ENCODE assay signal across 16 cellular contexts in the genomic region with DNA sequence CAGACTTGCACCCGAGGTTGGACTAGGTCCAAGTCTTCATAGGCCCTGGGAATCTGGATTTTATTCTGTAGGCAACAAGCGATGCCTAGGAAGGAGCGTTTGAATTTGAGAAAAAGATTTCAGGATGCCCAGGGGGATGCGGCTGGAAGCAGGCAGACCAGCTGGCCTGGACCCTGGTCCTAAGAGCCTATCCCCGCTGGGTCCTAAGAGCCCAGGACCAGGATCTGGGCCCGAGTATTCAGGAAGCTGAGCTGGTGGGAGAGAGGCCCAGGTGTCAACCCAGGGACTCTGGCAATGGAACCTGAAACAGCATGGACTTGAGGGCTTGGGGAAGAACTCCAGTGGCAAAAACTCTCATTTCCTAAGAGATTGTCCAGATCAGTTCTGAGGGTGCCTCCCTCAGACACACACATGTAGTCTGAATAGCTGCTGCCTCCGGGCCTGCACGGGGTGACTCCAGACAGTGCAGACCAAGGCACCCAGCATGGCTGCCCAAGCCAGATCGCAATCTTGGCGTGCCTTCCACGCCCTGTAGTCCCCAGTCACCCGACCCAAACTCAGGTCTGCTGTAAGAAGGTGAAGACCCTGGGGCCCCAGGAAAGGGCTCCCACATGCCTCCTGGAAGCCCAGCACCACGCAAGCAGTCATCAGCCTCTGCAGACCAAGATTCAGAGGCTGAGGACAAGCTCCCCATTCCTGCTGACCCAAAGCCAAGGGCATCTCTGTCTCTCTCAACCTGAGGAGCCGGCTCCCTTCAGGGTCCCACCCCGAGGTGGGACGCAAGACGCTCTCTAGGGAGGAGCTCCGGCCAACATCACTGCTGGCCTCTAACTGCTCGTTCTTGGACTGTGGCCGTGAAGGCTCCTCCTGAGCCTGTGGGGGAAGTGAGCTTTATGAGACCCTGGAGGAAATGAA. TPM values are rescaled to one million over a fixed set of nuclear protein-coding genes. Genes with fewer than 3 reads are reported as not detected.
A peak's percentile ranks its signal among the peaks of the same experiment; 100 is the strongest.
DNase-seq lines count a peak whose midpoint lies in the region; ATAC-seq, FAIRE-seq and TF ChIP-seq lines count a peak whose summit lies in the region.
"Had no signal": no experiment of that assay in that cellular context is flagged by ENCODE, and none has a peak within 500 bp of the region (broad histone marks: within the 10 kb centered on the region; RNA-seq: fewer than 3 reads in every experiment).

No MANE protein-coding gene starts in this region.

- peak overlapping the region; percentile 100 for H3K27ac ChIP-seq in BLaER1
- peak overlapping the region; percentile 75 for H3K27ac ChIP-seq in Panc1 (ENCODE audit: low read length)
- H3K27ac ChIP-seq in right atrium auricular region: peak overlapping the region; percentile 81 to 86
- H3K27ac ChIP-seq in trophoblast cell (ENCODE audit: low read depth, low read length): no peak overlapping the region

- peaks cover 6% of the 10 kb centered on the region for H3K79me2 ChIP-seq in trophoblast cell (ENCODE audit: control insufficient read depth, insufficient read depth, low read length, poor library complexity)

- H3K79me1 ChIP-seq in trophoblast cell (ENCODE audit: low read length): no peaks in the 10 kb centered on the region

- intact Hi-C loops in Panc1 (cut with micrococcal nuclease; ENCODE audit: unreplicated experiment): no loop called here
- intact Hi-C loops in activated CD4-positive, alpha-beta T cell treated with anti-CD3 and anti-CD28 coated beads, Interleukin-2, amount 10 ng/mL, durations not matched to agents 24 days and 14 days (cut with micrococcal nuclease): no loop called here

- WGBS in trophoblast cell (ENCODE audit: extremely low coverage, insufficient coverage, insufficient read length): no CpG with 5 or more reads among the region's 20 CpGs

- H2BK5ac ChIP-seq in trophoblast cell (ENCODE audit: low read depth, low read length, poor library complexity): no peak overlapping the region

- CTCF ChIA-PET in Panc1 (lab: Charles Lee): no interaction called here

- no peak overlapping the region for H3K14ac ChIP-seq in trophoblast cell (ENCODE audit: low read length)

- in situ Hi-C loops in Panc1 (cut with HindIII; ENCODE audit: low pct_unique_long_range_greater_than_20kb, low sequenced_read_pairs): no loop called here

- H2BK120ac ChIP-seq in trophoblast cell (ENCODE audit: insufficient read depth, low read length, poor library complexity): no peak overlapping the region

- H3K23ac ChIP-seq in trophoblast cell (ENCODE audit: low read length): no peak overlapping the region

- H3K4me1 Mint-ChIP-seq in activated CD4-positive, alpha-beta T cell treated with anti-CD3 and anti-CD28 coated beads, Interleukin-2, amount 10 ng/mL, durations not matched to agents 24 days and 14 days: peaks cover 2% of the 10 kb centered on the region

- no peak overlapping the region for H2AK5ac ChIP-seq in trophoblast cell (ENCODE audit: low read length)

- H3K9ac ChIP-seq in BLaER1 (peak overlapping the region; percentile 92), trophoblast cell (ENCODE audit: low read length) (no peak overlapping the region)

- H3K27me3 ChIP-seq in BLaER1 (no peaks in the 10 kb centered on the region), Panc1 (ENCODE audit: control insufficient read depth, insufficient read depth, low read length) (no peaks in the 10 kb centered on the region), right atrium auricular region (no peaks in the 10 kb centered on the region), trophoblast cell (ENCODE audit: insufficient read depth, low read length) (no peaks in the 10 kb centered on the region)

- no peak overlapping the region for H3K4me3 Mint-ChIP-seq in activated CD4-positive, alpha-beta T cell treated with anti-CD3 and anti-CD28 coated beads, Interleukin-2, amount 10 ng/mL, durations not matched to agents 24 days and 14 days
- H3K4me3 Mint-ChIP-seq: brain; effector memory CD8-positive, alpha-beta T cell had no signal

- no TSS peak for BruUV-seq in Panc1 (replicated peaks; lab: Mats Ljungman, UMichigan)

- no peak overlapping the region for H4K91ac ChIP-seq in trophoblast cell (ENCODE audit: low read depth, low read length)

- H3K9me3 ChIP-seq in BLaER1: no peaks in the 10 kb centered on the region
- no peaks in the 10 kb centered on the region for H3K9me3 ChIP-seq in Panc1 (ENCODE audit: control insufficient read depth, insufficient read depth, low read depth, low read length)
- no peaks in the 10 kb centered on the region for H3K9me3 ChIP-seq in right atrium auricular region
- H3K9me3 ChIP-seq in trophoblast cell (ENCODE audit: insufficient read depth, low read depth, low read length): no peaks in the 10 kb centered on the region

- H3K36me3 ChIP-seq in BLaER1 (peaks cover 5% of the 10 kb centered on the region), Panc1 (ENCODE audit: control insufficient read depth, insufficient read depth, low read length) (no peaks in the 10 kb centered on the region), right atrium auricular region (peaks cover 2% of the 10 kb centered on the region), trophoblast cell (ENCODE audit: control insufficient read depth in 1 of 2, insufficient read depth in 2 of 2, low read length in 2 of 2) (peaks cover 34 to 51% of the 10 kb centered on the region in 2 experiments)

- TF ChIP-seq CTCF in Panc1 (IDR thresholded peaks at IDR 0.05): no peak
- no peak for TF ChIP-seq CTCF in right atrium auricular region (IDR thresholded peaks at IDR 0.05)

- FAIRE-seq in urothelium cell line (lab: Jason Lieb, UNC): no peak
- FAIRE-seq: kidney had no signal

- DNase-seq in Panc1 (ENCODE audit: low read depth, low spot score): no peak
- no peak for DNase-seq in right atrium auricular region (ENCODE audit: low spot score)
- DNase-seq in trophoblast cell: peak; percentile 38 to 53
- DNase-seq in urothelium cell line (ENCODE audit: low spot score): no peak
- no peak for DNase-seq in activated CD4-positive, alpha-beta T cell treated with anti-CD3 and anti-CD28 coated beads, Interleukin-2, amount 10 ng/mL, durations not matched to agents 24 days and 14 days
- DNase-seq in stimulated activated CD4-positive, alpha-beta T cell treated with anti-CD3 and anti-CD28 coated beads, Interleukin-15, amount 100 ng/mL, for 24 hours: no peak
- DNase-seq: activated CD4-positive, alpha-beta T cell treated with anti-CD3 and anti-CD28 coated beads, Interleukin-2, amount 50 U/mL, for 4 hours; DMS153; effector memory CD8-positive, alpha-beta T cell; kidney; stimulated activated CD4-positive, alpha-beta T cell treated with anti-CD3 and anti-CD28 coated beads, Interleukin-12 subunit alpha, Interleukin-12 subunit beta, amount 100 ng/mL, for 4 hours had no signal

- POLR2A ChIA-PET in Panc1 (lab: Charles Lee): interaction anchor here (0.6 kb wide), 2 partner anchors 34 to 89 kb away, joined by 3 to 13 read pairs; no protein-coding TSS in a partner anchor

- no peak overlapping the region for H2BK12ac ChIP-seq in trophoblast cell (ENCODE audit: low read length)

- ATAC-seq in Panc1: no peak
- no peak for ATAC-seq in HG03469 (IDR thresholded peaks at IDR 0.05; ENCODE audit: unreplicated experiment)
- ATAC-seq: effector memory CD8-positive, alpha-beta T cell; naive thymus-derived CD8-positive, alpha-beta T cell had no signal

- H3K4ac ChIP-seq in trophoblast cell (ENCODE audit: low read depth, low read length): peak overlapping the region; percentile 39

- peak overlapping the region; percentile 41 for H3K18ac ChIP-seq in trophoblast cell (ENCODE audit: low read length)

- H4K20me1 ChIP-seq in BLaER1: no peaks in the 10 kb centered on the region

- peak overlapping the region; percentile 54 for H3K4me3 ChIP-seq in BLaER1
- H3K4me3 ChIP-seq in Panc1 (ENCODE audit: low read depth in 2 of 2, low read length in 2 of 2): no peak overlapping the region
- H3K4me3 ChIP-seq in right atrium auricular region: no peak overlapping the region
- no peak overlapping the region for H3K4me3 ChIP-seq in trophoblast cell (ENCODE audit: low read depth, low read length)

- no peaks in the 10 kb centered on the region for H3K9me3 Mint-ChIP-seq in activated CD4-positive, alpha-beta T cell treated with anti-CD3 and anti-CD28 coated beads, Interleukin-2, amount 10 ng/mL, durations not matched to agents 24 days and 14 days
- H3K9me3 Mint-ChIP-seq: brain; effector memory CD8-positive, alpha-beta T cell; naive thymus-derived CD8-positive, alpha-beta T cell had no signal

- H3K27me3 Mint-ChIP-seq in activated CD4-positive, alpha-beta T cell treated with anti-CD3 and anti-CD28 coated beads, Interleukin-2, amount 10 ng/mL, durations not matched to agents 24 days and 14 days: no peaks in the 10 kb centered on the region
- H3K27me3 Mint-ChIP-seq: effector memory CD8-positive, alpha-beta T cell; naive thymus-derived CD8-positive, alpha-beta T cell had no signal

- H2AFZ ChIP-seq in trophoblast cell (ENCODE audit: insufficient read depth, low read length, poor library complexity): no peak overlapping the region

- H3K4me1 ChIP-seq in BLaER1 (peaks cover 100% of the 10 kb centered on the region), Panc1 (ENCODE audit: control insufficient read depth, insufficient read depth, low read length) (peaks cover 79% of the 10 kb centered on the region), right atrium auricular region (peaks cover 0 to 95% of the 10 kb centered on the region in 2 donors), trophoblast cell (ENCODE audit: control insufficient read depth in 1 of 2, insufficient read depth in 2 of 2, low read length in 2 of 2) (no peaks in the 10 kb centered on the region)

- H3K36me3 Mint-ChIP-seq in activated CD4-positive, alpha-beta T cell treated with anti-CD3 and anti-CD28 coated beads, Interleukin-2, amount 10 ng/mL, durations not matched to agents 24 days and 14 days (ENCODE audit: low read depth): peaks cover 2% of the 10 kb centered on the region
- H3K36me3 Mint-ChIP-seq: brain had no signal

- H4K8ac ChIP-seq in trophoblast cell (ENCODE audit: low read depth, low read length): no peak overlapping the region

- no peak overlapping the region for H4K12ac ChIP-seq in trophoblast cell (ENCODE audit: low read depth, low read length)

- no peak overlapping the region for H3K27ac Mint-ChIP-seq in activated CD4-positive, alpha-beta T cell treated with anti-CD3 and anti-CD28 coated beads, Interleukin-2, amount 10 ng/mL, durations not matched to agents 24 days and 14 days

- H3K4me2 ChIP-seq in BLaER1 (peak overlapping the region; percentile 96), trophoblast cell (ENCODE audit: low read length) (no peak overlapping the region)

RNA-seq across cellular contexts. Expression of a gene that starts 34.4 kb away (rescaled TPM):
- total RNA-seq in Panc1 (2021; ENCODE audit: unreplicated experiment) (152 TPM), right atrium auricular region (10 to 100 TPM; 52.0 to 57.7 TPM)
- 153 TPM for polyA plus RNA-seq in Panc1 (2012; ENCODE audit: insufficient read length)
- 231 and 244 TPM in 2 replicates for polyA plus RNA-seq in trophoblast cell (2013)
- total RNA-seq in activated CD4-positive, alpha-beta T cell treated with anti-CD3 and anti-CD28 coated beads, Interleukin-2, amount 10 ng/mL, durations not matched to agents 24 days and 14 days: 47.5 and 49.9 TPM in 2 replicates

RNA-seq across cellular contexts. Expression of a gene that starts 52.1 kb away (rescaled TPM):
- total RNA-seq in Panc1 (2021; ENCODE audit: unreplicated experiment) (not detected), right atrium auricular region (not detected)
- not detected for polyA plus RNA-seq in Panc1 (2012; ENCODE audit: insufficient read length)
- polyA plus RNA-seq in trophoblast cell (2013): not detected in 2 replicates
- total RNA-seq in activated CD4-positive, alpha-beta T cell treated with anti-CD3 and anti-CD28 coated beads, Interleukin-2, amount 10 ng/mL, durations not matched to agents 24 days and 14 days: not detected in 2 replicates
- total RNA-seq: kidney; naive thymus-derived CD8-positive, alpha-beta T cell; ureter had no signal
- polyA plus RNA-seq: naive thymus-derived CD8-positive, alpha-beta T cell had no signal

Comparison
In these comparisons a context has a peak if more than half of its experiments do, and no peak if none do; other contexts are left out.
1. DNase-seq: peak in trophoblast cell (2 of 2); none in Panc1 (single experiment), right atrium auricular region (single experiment), urothelium cell line (single experiment), activated CD4-positive, alpha-beta T cell treated with anti-CD3 and anti-CD28 coated beads, Interleukin-2, amount 10 ng/mL, durations not matched to agents 24 days and 14 days (single experiment) and stimulated activated CD4-positive, alpha-beta T cell treated with anti-CD3 and anti-CD28 coated beads, Interleukin-15, amount 100 ng/mL, for 24 hours (single experiment).